Comparison of ENCODE assay signal across 22 cellular contexts in the genomic region with DNA sequence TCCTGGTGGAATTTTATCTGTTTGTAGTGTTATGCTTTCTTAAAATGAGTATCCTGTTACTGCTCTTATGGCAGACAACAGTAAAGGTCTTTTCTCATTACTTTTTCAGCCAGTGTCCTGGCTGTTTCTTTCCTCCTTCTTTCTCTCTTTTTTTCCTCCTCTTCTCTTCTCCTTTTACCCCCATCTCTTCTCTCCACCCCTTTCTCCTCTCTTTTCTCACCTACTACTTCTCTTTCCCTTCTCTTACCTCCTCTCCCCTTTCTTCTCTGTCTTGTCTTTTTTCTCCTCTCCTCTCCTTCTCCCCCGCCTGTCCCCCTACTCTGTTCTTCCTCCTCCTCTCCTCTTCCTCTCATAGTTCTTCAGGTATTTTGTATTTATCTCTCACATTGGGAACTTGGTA.
"Had no signal": no experiment of that assay in that cellular context is flagged by ENCODE, and none has a peak within 500 bp of the region (broad histone marks: within the 10 kb centered on the region; RNA-seq: fewer than 3 reads in every experiment).

No MANE protein-coding gene starts in this region.

- H3K4me3 ChIP-seq: lung, smooth muscle cell, suprapubic skin, vagina had no signal

- H3K9me3 ChIP-seq: neutrophil, suprapubic skin, vagina had no signal

- H3K27ac Mint-ChIP-seq: effector memory CD8-positive, alpha-beta T cell; memory B cell; progenitor cell of endocrine pancreas had no signal

- H3K27me3 ChIP-seq: neutrophil, suprapubic skin, vagina had no signal

- H3K27me3 Mint-ChIP-seq: effector memory CD8-positive, alpha-beta T cell; memory B cell; progenitor cell of endocrine pancreas; stimulated activated naive CD8-positive, alpha-beta T cell treated with anti-CD3 and anti-CD28 coated beads, Interleukin-15, amount 100 ng/mL, for 72 hours had no signal

- DNase-seq: cortex of kidney; effector memory CD8-positive, alpha-beta T cell; erythroblast; head of caudate nucleus; natural killer cell; stimulated activated CD4-positive, alpha-beta T cell treated with anti-CD3 and anti-CD28 coated beads, Interleukin-12 subunit alpha, Interleukin-12 subunit beta, amount 100 ng/mL, for 4 hours; stimulated activated CD4-positive, alpha-beta T cell treated with anti-CD3 and anti-CD28 coated beads, Interleukin-1b, Interleukin-23, amount 100 ng/mL, for 48 hours; stimulated activated CD4-positive, alpha-beta T cell treated with anti-CD3 and anti-CD28 coated beads, Interleukin-4, amount 100 ng/mL, for 1 hour; stimulated activated CD8-positive, alpha-beta memory T cell treated with anti-CD3 and anti-CD28 coated beads, Interleukin-4, amount 100 ng/mL, for 48 hours; stimulated activated naive CD4-positive, alpha-beta T cell; stimulated activated naive CD8-positive, alpha-beta T cell treated with anti-CD3 and anti-CD28 coated beads, Interleukin-15, amount 100 ng/mL, for 72 hours had no signal

- H3K36me3 ChIP-seq: vagina had no signal

- H3K4me1 Mint-ChIP-seq: memory B cell; natural killer cell; neural crest cell; stimulated activated naive CD8-positive, alpha-beta T cell treated with anti-CD3 and anti-CD28 coated beads, Interleukin-15, amount 100 ng/mL, for 72 hours had no signal

- H3K4me1 ChIP-seq: parathyroid adenoma, suprapubic skin, vagina had no signal

- H3K27ac ChIP-seq: neutrophil, parathyroid adenoma, suprapubic skin, vagina had no signal

- H3K4me3 Mint-ChIP-seq: effector memory CD8-positive, alpha-beta T cell; memory B cell; natural killer cell; neural crest cell; stimulated activated naive CD8-positive, alpha-beta T cell treated with anti-CD3 and anti-CD28 coated beads, Interleukin-15, amount 100 ng/mL, for 72 hours had no signal

- ATAC-seq: effector memory CD8-positive, alpha-beta T cell; left lobe of liver; natural killer cell; sciatic nerve; stimulated activated naive CD8-positive, alpha-beta T cell treated with anti-CD3 and anti-CD28 coated beads, Interleukin-15, amount 100 ng/mL, for 72 hours had no signal

- H3K9me3 Mint-ChIP-seq: effector memory CD8-positive, alpha-beta T cell; memory B cell; natural killer cell; neural crest cell; stimulated activated naive CD8-positive, alpha-beta T cell treated with anti-CD3 and anti-CD28 coated beads, Interleukin-15, amount 100 ng/mL, for 72 hours had no signal
